ENCODE assay signal across 1 cellular context in genomic region chr6:30769088-30769852, GRCh38.
A peak's percentile ranks its signal among the peaks of the same experiment; 100 is the strongest.
TF ChIP-seq lines count a peak whose summit lies in the region.

No MANE protein-coding gene starts in this region.

TF ChIP-seq in SK-N-SH, 30 proteins besides CTCF, POLR2A, EP300 and RAD21 (continued from another document):
- TF ChIP-seq FOXJ3 (CRISPR knock-in tag; IDR thresholded peaks at IDR 0.05) (no peak), MXI1 (IDR thresholded peaks at IDR 0.05; ENCODE audit: low read depth, low read length) (no peak), EZH2phosphoT487 (IDR thresholded peaks at IDR 0.05; ENCODE audit: borderline replicate concordance, low read depth) (no peak), RXRA (IDR thresholded peaks at IDR 0.05; ENCODE audit: borderline replicate concordance, low read depth) (peak; percentile 87), CHD2 (IDR thresholded peaks at IDR 0.05; ENCODE audit: low read length, partially characterized antibody) (peak; percentile 55), YY1 (IDR thresholded peaks at IDR 0.05; ENCODE audit: low read depth) (no peak; the same call in 1 of the 2 replicates), USF1 (IDR thresholded peaks at IDR 0.05; ENCODE audit: borderline replicate concordance, low read depth) (no peak), PBX3 (IDR thresholded peaks at IDR 0.05) (peak; percentile 78), GATA2 (CRISPR knock-in tag; IDR thresholded peaks at IDR 0.05) (no peak), FOXM1 (IDR thresholded peaks at IDR 0.05; ENCODE audit: low read depth) (peak; percentile 60), TAF1 (IDR thresholded peaks at IDR 0.05; ENCODE audit: borderline replicate concordance, low read depth, low read length) (peak; percentile 10; the same call in 1 of the 2 replicates), ELF1 (IDR thresholded peaks at IDR 0.05) (peak; percentile 49), REST (IDR thresholded peaks at IDR 0.05; ENCODE audit: low read depth, low read length) (peak; percentile 71), SIN3A (IDR thresholded peaks at IDR 0.05; ENCODE audit: borderline replicate concordance, low read depth, low read length) (no peak), MEF2A (IDR thresholded peaks at IDR 0.05; ENCODE audit: borderline replicate concordance, low read depth) (peak; percentile 54; the same call in 1 of the 2 replicates), NFIC (IDR thresholded peaks at IDR 0.05; ENCODE audit: borderline replicate concordance) (peak; percentile 74), ZBTB33 (IDR thresholded peaks at IDR 0.05; ENCODE audit: borderline replicate concordance, low read depth) (peak; percentile 62), MAX (IDR thresholded peaks at IDR 0.05; ENCODE audit: low read depth) (peak; percentile 73)
